23 cellular contexts compared by ENCODE assay signal in genomic region chr2:163951312-163951711, GRCh38.
DNase-seq lines count a peak whose midpoint lies in the region; ATAC-seq, FAIRE-seq and TF ChIP-seq lines count a peak whose summit lies in the region.
"Had no signal": no experiment of that assay in that cellular context is flagged by ENCODE, and none has a peak within 500 bp of the region (broad histone marks: within the 10 kb centered on the region; RNA-seq: fewer than 3 reads in every experiment).

No MANE protein-coding gene starts in this region.

- H3K27me3 Mint-ChIP-seq in type B pancreatic cell = no peaks in the 10 kb centered on the region
- H3K27me3 Mint-ChIP-seq: CD4-positive, alpha-beta memory T cell; CD4-positive, CD25-positive, alpha-beta regulatory T cell; CD8-positive, alpha-beta memory T cell had no signal

- CTCF ChIA-PET in A549 (lab: Yijun Ruan, JAX) = no interaction called here
- CTCF ChIA-PET in HEK293 (lab: Yijun Ruan, JAX) = no interaction called here

- no peaks in the 10 kb centered on the region for H3K4me1 Mint-ChIP-seq in type B pancreatic cell (ENCODE audit: unreplicated experiment)
- H3K4me1 Mint-ChIP-seq: CD14-positive monocyte; CD4-positive, alpha-beta memory T cell; CD4-positive, CD25-positive, alpha-beta regulatory T cell; CD8-positive, alpha-beta memory T cell had no signal

- TF ChIP-seq CTCF in A549 (IDR thresholded peaks at IDR 0.05) = no peak
- no peak for TF ChIP-seq CTCF in HEK293 (tag by site-specific recombination; IDR thresholded peaks at IDR 0.05)
- TF ChIP-seq CTCF in type B pancreatic cell (conservative IDR thresholded peaks at IDR 0.05) = no peak

- H3K9me3 Mint-ChIP-seq in type B pancreatic cell = no peaks in the 10 kb centered on the region

- TF ChIP-seq EP300 in A549 (IDR thresholded peaks at IDR 0.05) = no peak

- no peak for TF ChIP-seq POLR2A in A549 (IDR thresholded peaks at IDR 0.05; ENCODE audit: low read length)

- H3K36me3 ChIP-seq in HEK293 (ENCODE audit: control insufficient read depth in 2 of 2, insufficient read depth in 1 of 2, low read length in 2 of 2) = no peaks in the 10 kb centered on the region
- H3K36me3 ChIP-seq: BE2C, BLaER1 had no signal

- peak overlapping the region; percentile 20 for H3K27ac Mint-ChIP-seq in type B pancreatic cell
- H3K27ac Mint-ChIP-seq: CD14-positive monocyte; CD4-positive, alpha-beta memory T cell; CD4-positive, CD25-positive, alpha-beta regulatory T cell; CD8-positive, alpha-beta memory T cell had no signal

- no peak for TF ChIP-seq RAD21 in A549 (conservative IDR thresholded peaks at IDR 0.05 in 1 of 2, IDR thresholded peaks at IDR 0.05 in 1 of 2)

- H3K27ac ChIP-seq in A549 (no peak overlapping the region), HEK293 (ENCODE audit: extremely low read depth, low read depth, low read length) (no peak overlapping the region)
- H3K27ac ChIP-seq: BLaER1 had no signal

- no peak overlapping the region for H3K4me2 ChIP-seq in A549
- H3K4me2 ChIP-seq: BLaER1 had no signal

- H3K4me3 ChIP-seq in A549 (no peak overlapping the region), HEK293 (ENCODE audit: low read depth, low read length) (no peak overlapping the region)
- H3K4me3 ChIP-seq: BLaER1, GM12878 had no signal

- FAIRE-seq in A549 (lab: Jason Lieb, UNC) = no peak
- FAIRE-seq: GM12878, GM12892, GM18507 had no signal

- H3K4me1 ChIP-seq in A549 (no peaks in the 10 kb centered on the region), HEK293 (ENCODE audit: control insufficient read depth, insufficient read depth, low read length) (no peaks in the 10 kb centered on the region)
- H3K4me1 ChIP-seq: BE2C, BLaER1 had no signal

- H3K36me3 Mint-ChIP-seq in type B pancreatic cell = peaks cover 3% of the 10 kb centered on the region
- H3K36me3 Mint-ChIP-seq: CD14-positive monocyte; CD4-positive, alpha-beta memory T cell; CD4-positive, CD25-positive, alpha-beta regulatory T cell; CD8-positive, alpha-beta memory T cell had no signal

- H3K9me3 ChIP-seq in A549 (peaks cover 5% of the 10 kb centered on the region; the same call in 1 of the 3 replicates), HEK293 (ENCODE audit: control insufficient read depth, insufficient read depth, low read depth, low read length) (no peaks in the 10 kb centered on the region)
- H3K9me3 ChIP-seq: BE2C, BLaER1 had no signal

- H3K4me3 Mint-ChIP-seq in type B pancreatic cell = no peak overlapping the region
- H3K4me3 Mint-ChIP-seq: CD14-positive monocyte; CD4-positive, alpha-beta memory T cell; CD4-positive, CD25-positive, alpha-beta regulatory T cell; CD8-positive, alpha-beta memory T cell had no signal

- no peak for DNase-seq in A549 (ENCODE audit: low read depth in 1 of 2, low spot score in 1 of 2)
- no peak for DNase-seq in type B pancreatic cell (ENCODE audit: extremely low spot score, unreplicated experiment)
- no peak for DNase-seq in hypothalamus (lab: John Stamatoyannopoulos, UW)
- no peak for DNase-seq in DMS153 treated with DMSO at 0.1 percent for 48 hours (lab: John Stamatoyannopoulos, UW; ENCODE audit: unreplicated experiment)
- DNase-seq in NCI-H128 (lab: John Stamatoyannopoulos, UW; ENCODE audit: unreplicated experiment) = no peak
- DNase-seq: 8988T; ACHN; BE2C; C1 segment of cervical spinal cord; CD4-positive, alpha-beta memory T cell; CD4-positive, CD25-positive, alpha-beta regulatory T cell; CD8-positive, alpha-beta memory T cell; COR-L47; DMS 273 treated with DMSO at 0.1 percent for 48 hours; DMS153; DMS79 treated with DMSO at 0.1 percent for 48 hours; GDM1 had no signal

- no peak for ATAC-seq in A549
- ATAC-seq: GM12878 had no signal

- POLR2A ChIA-PET in A549 (lab: Yijun Ruan, JAX) (no interaction called here), HEK293 (lab: Yijun Ruan, JAX) (no interaction called here)

TF ChIP-seq in A549, 52 proteins besides CTCF, POLR2A, EP300 and RAD21:
- TF ChIP-seq ESRRA (IDR thresholded peaks at IDR 0.05; ENCODE audit: borderline replicate concordance, low read length) (no peak), RNF2 (IDR thresholded peaks at IDR 0.05; ENCODE audit: borderline replicate concordance, low read depth) (no peak), ZC3H11A (IDR thresholded peaks at IDR 0.05) (peak; percentile 78), NR3C1 (IDR thresholded peaks at IDR 0.05) (no peak)
TF ChIP-seq in A549: peak in this region for 1.

TF ChIP-seq in HEK293, 187 proteins besides CTCF, POLR2A, EP300 and RAD21 (continues in another document):
- TF ChIP-seq OSR2 (tag by site-specific recombination; IDR thresholded peaks at IDR 0.05) = no peak
- no peak for TF ChIP-seq PRDM1 (tag by site-specific recombination; IDR thresholded peaks at IDR 0.05)
- peak; percentile 81; the same call in 1 of the 2 replicates for TF ChIP-seq ZNF394 (tag by site-specific recombination; IDR thresholded peaks at IDR 0.05; ENCODE audit: borderline replicate concordance)
- TF ChIP-seq, protein P1, sequence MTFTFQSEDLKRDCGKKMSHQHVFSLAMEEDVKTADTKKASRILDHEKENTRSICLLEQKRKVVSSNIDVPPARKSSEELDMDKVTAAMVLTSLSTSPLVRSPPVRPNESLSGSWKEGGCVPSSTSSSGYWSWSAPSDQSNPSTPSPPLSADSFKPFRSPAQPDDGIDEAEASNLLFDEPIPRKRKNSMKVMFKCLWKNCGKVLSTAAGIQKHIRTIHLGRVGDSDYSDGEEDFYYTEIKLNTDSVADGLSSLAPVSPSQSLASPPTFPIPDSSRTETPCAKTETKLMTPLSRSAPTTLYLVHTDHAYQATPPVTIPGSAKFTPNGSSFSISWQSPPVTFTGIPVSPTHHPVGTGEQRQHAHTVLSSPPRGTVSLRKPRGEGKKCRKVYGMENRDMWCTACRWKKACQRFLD (tag by site-specific recombination; IDR thresholded peaks at IDR 0.05) = no peak
- no peak for TF ChIP-seq ZNF133 (tag by site-specific recombination; IDR thresholded peaks at IDR 0.05)
- TF ChIP-seq, protein P2, sequence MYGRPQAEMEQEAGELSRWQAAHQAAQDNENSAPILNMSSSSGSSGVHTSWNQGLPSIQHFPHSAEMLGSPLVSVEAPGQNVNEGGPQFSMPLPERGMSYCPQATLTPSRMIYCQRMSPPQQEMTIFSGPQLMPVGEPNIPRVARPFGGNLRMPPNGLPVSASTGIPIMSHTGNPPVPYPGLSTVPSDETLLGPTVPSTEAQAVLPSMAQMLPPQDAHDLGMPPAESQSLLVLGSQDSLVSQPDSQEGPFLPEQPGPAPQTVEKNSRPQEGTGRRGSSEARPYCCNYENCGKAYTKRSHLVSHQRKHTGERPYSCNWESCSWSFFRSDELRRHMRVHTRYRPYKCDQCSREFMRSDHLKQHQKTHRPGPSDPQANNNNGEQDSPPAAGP (tag by site-specific recombination; IDR thresholded peaks at IDR 0.05) = no peak
- no peak for TF ChIP-seq ZNF274 (IDR thresholded peaks at IDR 0.05; ENCODE audit: low read length)
- TF ChIP-seq ZNF274 (tag by site-specific recombination; IDR thresholded peaks at IDR 0.05; ENCODE audit: borderline replicate concordance) = no peak
- TF ChIP-seq ZNF211 (tag by site-specific recombination; IDR thresholded peaks at IDR 0.05; ENCODE audit: low read depth) = no peak
- no peak for TF ChIP-seq ZBTB6 (tag by site-specific recombination; IDR thresholded peaks at IDR 0.05)
- no peak for TF ChIP-seq PRDM4 (tag by site-specific recombination; IDR thresholded peaks at IDR 0.05)
- TF ChIP-seq, protein P3, sequence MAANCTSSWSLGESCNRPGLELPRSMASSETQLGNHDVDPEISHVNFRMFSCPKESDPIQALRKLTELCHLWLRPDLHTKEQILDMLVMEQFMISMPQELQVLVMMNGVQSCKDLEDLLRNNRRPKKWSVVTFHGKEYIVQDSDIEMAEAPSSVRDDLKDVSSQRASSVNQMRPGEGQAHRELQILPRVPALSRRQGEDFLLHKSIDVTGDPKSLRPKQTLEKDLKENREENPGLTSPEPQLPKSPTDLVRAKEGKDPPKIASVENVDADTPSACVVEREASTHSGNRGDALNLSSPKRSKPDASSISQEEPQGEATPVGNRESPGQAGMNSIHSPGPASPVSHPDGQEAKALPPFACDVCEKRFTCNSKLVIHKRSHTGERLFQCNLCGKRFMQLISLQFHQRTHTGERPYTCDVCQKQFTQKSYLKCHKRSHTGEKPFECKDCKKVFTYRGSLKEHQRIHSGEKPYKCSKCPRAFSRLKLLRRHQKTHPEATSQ (tag by site-specific recombination; IDR thresholded peaks at IDR 0.05) = no peak
- no peak for TF ChIP-seq ZFHX2 (tag by site-specific recombination; conservative IDR thresholded peaks at IDR 0.05)
- no peak for TF ChIP-seq ZNF558 (tag by site-specific recombination; IDR thresholded peaks at IDR 0.05)
- TF ChIP-seq ZFP69B (tag by site-specific recombination; IDR thresholded peaks at IDR 0.05) = no peak
- TF ChIP-seq ZBTB20 (tag by site-specific recombination; IDR thresholded peaks at IDR 0.05) = no peak
- TF ChIP-seq ZNF571 (tag by site-specific recombination; IDR thresholded peaks at IDR 0.05) = no peak
- TF ChIP-seq ZNF433 (tag by site-specific recombination; IDR thresholded peaks at IDR 0.05; ENCODE audit: low read depth) = 0 out of 2 replicates have a peak, but pooled peaks have one; percentile 21

Comparison
In these comparisons a context has a peak if more than half of its experiments do, and no peak if none do; other contexts are left out.
1. Of the 5 proteins assayed by ChIP-seq in both HEK293 and A549: peak only in HEK293: REST; only in A549: none; in both: none; in neither: 4.